25 cellular contexts compared by ENCODE assay signal in the genomic region with DNA sequence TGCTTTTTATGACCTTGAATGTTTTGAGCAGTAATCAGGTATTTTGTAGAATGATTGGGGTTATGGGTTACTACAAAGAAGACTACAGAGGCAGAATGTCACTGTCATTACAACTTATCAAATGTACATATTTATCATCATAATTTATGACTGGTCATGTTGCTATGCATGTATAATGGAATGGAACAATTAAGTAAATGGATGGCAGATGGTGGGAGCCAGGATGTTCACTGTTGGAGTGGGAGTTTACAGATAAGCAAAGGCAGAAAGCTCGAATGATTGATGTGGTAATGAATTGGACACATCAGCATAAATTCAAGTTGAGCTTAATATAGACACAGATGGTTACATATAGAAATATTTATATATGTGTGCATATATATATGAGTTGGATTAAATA.
DNase-seq lines count a peak whose midpoint lies in the region; ATAC-seq and TF ChIP-seq lines count a peak whose summit lies in the region.
"Had no signal": no experiment of that assay in that cellular context is flagged by ENCODE, and none has a peak within 500 bp of the region (broad histone marks: within the 10 kb centered on the region; RNA-seq: fewer than 3 reads in every experiment).

No MANE protein-coding gene starts in this region.

- intact Hi-C loops in prostate gland (cut with DNase I): no loop called here
- intact Hi-C loops in activated T-helper 2 cell treated with anti-CD3 and anti-CD28 coated beads, Interferon-gamma antibody, Interleukin-2, Interleukin-4, amounts not matched to agents 10 μg/mL and 5 μg/mL and 100 μg/mL, durations not matched to agents 14 hours and 24 hours and 36 hours (cut with micrococcal nuclease): no loop called here

- H3K9me2 ChIP-seq in SK-N-SH: 0 out of 2 replicates have a peak, but pooled peaks cover 2% of the 10 kb centered on the region

- peaks cover 33% of the 10 kb centered on the region for H3K9me3 Mint-ChIP-seq in activated T-helper 2 cell treated with anti-CD3 and anti-CD28 coated beads, Interferon-gamma antibody, Interleukin-2, Interleukin-4, amounts not matched to agents 10 μg/mL and 5 μg/mL and 100 μg/mL, durations not matched to agents 14 hours and 24 hours and 36 hours

- H3K4me1 Mint-ChIP-seq in activated T-helper 2 cell treated with anti-CD3 and anti-CD28 coated beads, Interferon-gamma antibody, Interleukin-2, Interleukin-4, amounts not matched to agents 10 μg/mL and 5 μg/mL and 100 μg/mL, durations not matched to agents 14 hours and 24 hours and 36 hours (ENCODE audit: low read depth): no peaks in the 10 kb centered on the region
- H3K4me1 Mint-ChIP-seq: CD8-positive, alpha-beta memory T cell; T-helper 17 cell had no signal

- H3K4me3 Mint-ChIP-seq in activated T-helper 2 cell treated with anti-CD3 and anti-CD28 coated beads, Interferon-gamma antibody, Interleukin-2, Interleukin-4, amounts not matched to agents 10 μg/mL and 5 μg/mL and 100 μg/mL, durations not matched to agents 14 hours and 24 hours and 36 hours (ENCODE audit: low read depth): no peak overlapping the region
- H3K4me3 Mint-ChIP-seq: CD8-positive, alpha-beta memory T cell; HFFc6; T-helper 17 cell had no signal

- TF ChIP-seq POLR2A in prostate gland (IDR thresholded peaks at IDR 0.05): no peak

- WGBS in SK-N-SH (ENCODE audit: low lambda C conversion rate): 19% methylated on average over 1 of the region's 1 CpG
- 78% methylated on average over 1 of the region's 1 CpG for WGBS in prostate gland

- H3K27me3 ChIP-seq in SK-N-SH (ENCODE audit: insufficient read depth): no peaks in the 10 kb centered on the region
- no peaks in the 10 kb centered on the region for H3K27me3 ChIP-seq in prostate gland (replicated peaks; ENCODE audit: insufficient read depth)
- H3K27me3 ChIP-seq: SJSA1 had no signal

- H3K9ac ChIP-seq in SK-N-SH: no peak overlapping the region

- H3K4me3 ChIP-seq in SK-N-SH (ENCODE audit: low read depth in 2 of 2, low read length in 1 of 2) (no peak overlapping the region), prostate gland (no peak overlapping the region)
- H3K4me3 ChIP-seq: SJSA1 had no signal

- no peaks in the 10 kb centered on the region for H4K20me1 ChIP-seq in SK-N-SH (ENCODE audit: insufficient read depth)

- H3K27ac Mint-ChIP-seq in activated T-helper 2 cell treated with anti-CD3 and anti-CD28 coated beads, Interferon-gamma antibody, Interleukin-2, Interleukin-4, amounts not matched to agents 10 μg/mL and 5 μg/mL and 100 μg/mL, durations not matched to agents 14 hours and 24 hours and 36 hours: no peak overlapping the region
- H3K27ac Mint-ChIP-seq: CD8-positive, alpha-beta memory T cell; HFFc6; T-helper 17 cell had no signal

- H3K4me1 ChIP-seq in SK-N-SH (ENCODE audit: control insufficient read depth in 1 of 2, insufficient read depth in 2 of 2, low read depth in 1 of 2, low read length in 1 of 2): no peaks in the 10 kb centered on the region
- H3K4me1 ChIP-seq in prostate gland (replicated peaks): no peaks in the 10 kb centered on the region
- H3K4me1 ChIP-seq: SJSA1 had no signal

- H3K27me3 Mint-ChIP-seq in activated T-helper 2 cell treated with anti-CD3 and anti-CD28 coated beads, Interferon-gamma antibody, Interleukin-2, Interleukin-4, amounts not matched to agents 10 μg/mL and 5 μg/mL and 100 μg/mL, durations not matched to agents 14 hours and 24 hours and 36 hours (ENCODE audit: low read depth): no peaks in the 10 kb centered on the region
- H3K27me3 Mint-ChIP-seq: CD8-positive, alpha-beta memory T cell; T-helper 17 cell had no signal

- peak in 1 of 2 experiments; percentile 75; a peak in 2 of 4 replicates for TF ChIP-seq EP300 in SK-N-SH (IDR thresholded peaks at IDR 0.05; ENCODE audit: borderline replicate concordance in 1 of 2, low read depth in 1 of 2, low read length in 1 of 2)

- DNase-seq in NCI-H1105 treated with DMSO at 0.1 percent for 48 hours (lab: John Stamatoyannopoulos, UW) (peak; percentile 19), NCI-H1105 (lab: John Stamatoyannopoulos, UW) (no peak), NCI-H748 (lab: John Stamatoyannopoulos, UW; ENCODE audit: unreplicated experiment) (peak; percentile 31), SK-N-SH (peak; percentile 36), prostate gland (ENCODE audit: low spot score) (no peak)
- DNase-seq in effector CD4-positive, alpha-beta T cell: no peak
- no peak for DNase-seq in activated T-helper 2 cell treated with anti-CD3 and anti-CD28 coated beads, Interferon-gamma antibody, Interleukin-2, Interleukin-4, amounts not matched to agents 10 μg/mL and 5 μg/mL and 100 μg/mL, durations not matched to agents 14 hours and 24 hours and 36 hours (ENCODE audit: low spot score)
- DNase-seq: Calu3; CD8-positive, alpha-beta memory T cell; H7; HFFc6; KBM-7; NCI-H1092 treated with DMSO at 0.1 percent for 48 hours; NCI-H1694 treated with DMSO at 0.1 percent for 48 hours; NCI-H2081 treated with DMSO at 0.1 percent for 48 hours; NCI-H2171 treated with DMSO at 0.1 percent for 48 hours; NCI-H446; NCI-H774; SW 1271; T-helper 17 cell had no signal

- no peaks in the 10 kb centered on the region for H3K36me3 ChIP-seq in SK-N-SH (replicated peaks in 1 of 2; ENCODE audit: control insufficient read depth in 1 of 2, insufficient read depth in 2 of 2, low read length in 1 of 2)
- H3K36me3 ChIP-seq in prostate gland: no peaks in the 10 kb centered on the region
- H3K36me3 ChIP-seq: SJSA1 had no signal

- no peak overlapping the region for H3K4me2 ChIP-seq in SK-N-SH

- no peak for TF ChIP-seq CTCF in SK-N-SH (IDR thresholded peaks at IDR 0.05)
- TF ChIP-seq CTCF in prostate gland (IDR thresholded peaks at IDR 0.05): no peak

- ATAC-seq in HG03139 (IDR thresholded peaks at IDR 0.05; ENCODE audit: unreplicated experiment): no peak
- ATAC-seq: Right ventricle myocardium inferior, T-helper 17 cell had no signal

- no peak overlapping the region for H2AFZ ChIP-seq in SK-N-SH (ENCODE audit: low read depth)

- H3K27ac ChIP-seq in SK-N-SH (ENCODE audit: low read depth in 2 of 2, low read length in 1 of 2) (no peak overlapping the region), prostate gland (no peak overlapping the region)
- H3K27ac ChIP-seq: 22Rv1, C4-2B, SJSA1 had no signal

- 0 out of 2 replicates have a peak, but pooled peaks have one; percentile 3 for TF ChIP-seq RAD21 in SK-N-SH (IDR thresholded peaks at IDR 0.05; ENCODE audit: low read length)

- no peaks in the 10 kb centered on the region for H3K36me3 Mint-ChIP-seq in activated T-helper 2 cell treated with anti-CD3 and anti-CD28 coated beads, Interferon-gamma antibody, Interleukin-2, Interleukin-4, amounts not matched to agents 10 μg/mL and 5 μg/mL and 100 μg/mL, durations not matched to agents 14 hours and 24 hours and 36 hours (ENCODE audit: low read depth)
- H3K36me3 Mint-ChIP-seq: CD8-positive, alpha-beta memory T cell had no signal

- CTCF ChIA-PET in SK-N-SH (lab: Yijun Ruan, JAX): no interaction called here

- H3K79me2 ChIP-seq in SK-N-SH (ENCODE audit: insufficient read depth): no peaks in the 10 kb centered on the region

- H3K9me3 ChIP-seq in SK-N-SH (no peaks in the 10 kb centered on the region), prostate gland (no peaks in the 10 kb centered on the region)
- H3K9me3 ChIP-seq: SJSA1 had no signal

- no peaks in the 10 kb centered on the region for H3F3A ChIP-seq in SK-N-SH (replicated peaks; ENCODE audit: insufficient read depth)

- POLR2A ChIA-PET in SK-N-SH (lab: Yijun Ruan, JAX): no interaction called here

TF ChIP-seq in SK-N-SH, 30 proteins besides CTCF, POLR2A, EP300 and RAD21 (continues in another document):
- TF ChIP-seq RCOR1 (IDR thresholded peaks at IDR 0.05; ENCODE audit: low read length) (peak; percentile 57; the same call in 1 of the 2 replicates), CHD2 (IDR thresholded peaks at IDR 0.05; ENCODE audit: low read length, partially characterized antibody) (no peak), JUND (IDR thresholded peaks at IDR 0.05) (no peak), FOXM1 (IDR thresholded peaks at IDR 0.05; ENCODE audit: low read depth) (no peak), NFIC (IDR thresholded peaks at IDR 0.05; ENCODE audit: borderline replicate concordance) (no peak), FOSL2 (IDR thresholded peaks at IDR 0.05; ENCODE audit: borderline replicate concordance, low read depth) (no peak), MXI1 (IDR thresholded peaks at IDR 0.05; ENCODE audit: low read depth, low read length) (no peak), NRF1 (IDR thresholded peaks at IDR 0.05; ENCODE audit: low read depth, low read length) (no peak), FOXJ3 (CRISPR knock-in tag; IDR thresholded peaks at IDR 0.05) (no peak), TAF1 (IDR thresholded peaks at IDR 0.05; ENCODE audit: borderline replicate concordance, low read depth, low read length) (no peak)
- TF ChIP-seq, protein P1, sequence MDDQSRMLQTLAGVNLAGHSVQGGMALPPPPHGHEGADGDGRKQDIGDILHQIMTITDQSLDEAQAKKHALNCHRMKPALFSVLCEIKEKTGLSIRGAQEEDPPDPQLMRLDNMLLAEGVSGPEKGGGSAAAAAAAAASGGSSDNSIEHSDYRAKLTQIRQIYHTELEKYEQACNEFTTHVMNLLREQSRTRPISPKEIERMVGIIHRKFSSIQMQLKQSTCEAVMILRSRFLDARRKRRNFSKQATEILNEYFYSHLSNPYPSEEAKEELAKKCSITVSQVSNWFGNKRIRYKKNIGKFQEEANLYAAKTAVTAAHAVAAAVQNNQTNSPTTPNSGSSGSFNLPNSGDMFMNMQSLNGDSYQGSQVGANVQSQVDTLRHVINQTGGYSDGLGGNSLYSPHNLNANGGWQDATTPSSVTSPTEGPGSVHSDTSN (IDR thresholded peaks at IDR 0.05): peak; percentile 4; the same call in 1 of the 2 replicates
- TF ChIP-seq, protein P2, sequence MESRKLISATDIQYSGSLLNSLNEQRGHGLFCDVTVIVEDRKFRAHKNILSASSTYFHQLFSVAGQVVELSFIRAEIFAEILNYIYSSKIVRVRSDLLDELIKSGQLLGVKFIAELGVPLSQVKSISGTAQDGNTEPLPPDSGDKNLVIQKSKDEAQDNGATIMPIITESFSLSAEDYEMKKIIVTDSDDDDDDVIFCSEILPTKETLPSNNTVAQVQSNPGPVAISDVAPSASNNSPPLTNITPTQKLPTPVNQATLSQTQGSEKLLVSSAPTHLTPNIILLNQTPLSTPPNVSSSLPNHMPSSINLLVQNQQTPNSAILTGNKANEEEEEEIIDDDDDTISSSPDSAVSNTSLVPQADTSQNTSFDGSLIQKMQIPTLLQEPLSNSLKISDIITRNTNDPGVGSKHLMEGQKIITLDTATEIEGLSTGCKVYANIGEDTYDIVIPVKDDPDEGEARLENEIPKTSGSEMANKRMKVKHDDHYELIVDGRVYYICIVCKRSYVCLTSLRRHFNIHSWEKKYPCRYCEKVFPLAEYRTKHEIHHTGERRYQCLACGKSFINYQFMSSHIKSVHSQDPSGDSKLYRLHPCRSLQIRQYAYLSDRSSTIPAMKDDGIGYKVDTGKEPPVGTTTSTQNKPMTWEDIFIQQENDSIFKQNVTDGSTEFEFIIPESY (IDR thresholded peaks at IDR 0.05; ENCODE audit: borderline replicate concordance, low read depth): no peak
- TF ChIP-seq, protein P3, sequence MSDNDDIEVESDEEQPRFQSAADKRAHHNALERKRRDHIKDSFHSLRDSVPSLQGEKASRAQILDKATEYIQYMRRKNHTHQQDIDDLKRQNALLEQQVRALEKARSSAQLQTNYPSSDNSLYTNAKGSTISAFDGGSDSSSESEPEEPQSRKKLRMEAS (IDR thresholded peaks at IDR 0.05; ENCODE audit: low read depth): no peak

Comparison
In these comparisons a context has a peak if more than half of its experiments do, and no peak if none do; other contexts are left out.
1. DNase-seq: peak in NCI-H1105 treated with DMSO at 0.1 percent for 48 hours (single experiment), NCI-H748 (single experiment) and SK-N-SH (single experiment); none in NCI-H1105 (single experiment), prostate gland (single experiment), effector CD4-positive, alpha-beta T cell (single experiment) and activated T-helper 2 cell treated with anti-CD3 and anti-CD28 coated beads, Interferon-gamma antibody, Interleukin-2, Interleukin-4, amounts not matched to agents 10 μg/mL and 5 μg/mL and 100 μg/mL, durations not matched to agents 14 hours and 24 hours and 36 hours (single experiment).